Comparison of ENCODE assay signal across 15 cellular contexts in genomic region chr14:103676881-103677675, GRCh38.
"Had no signal": no experiment of that assay in that cellular context is flagged by ENCODE, and none has a peak within 500 bp of the region (broad histone marks: within the 10 kb centered on the region; RNA-seq: fewer than 3 reads in every experiment).

No MANE protein-coding gene starts in this region.

- ATAC-seq: foreskin keratinocyte, psoas muscle had no signal

- H3K27me3 Mint-ChIP-seq: activated CD4-positive, alpha-beta T cell treated with anti-CD3 and anti-CD28 coated beads, Interleukin-2, amount 10 ng/mL, durations not matched to agents 24 days and 14 days; naive B cell had no signal

- H3K27me3 ChIP-seq: foreskin keratinocyte, heart right ventricle, stomach had no signal

- H3K4me1 ChIP-seq: foreskin keratinocyte, psoas muscle had no signal

- H3K27ac Mint-ChIP-seq: activated CD4-positive, alpha-beta T cell treated with anti-CD3 and anti-CD28 coated beads, Interleukin-2, amount 10 ng/mL, durations not matched to agents 24 days and 14 days; activated T-helper 2 cell treated with anti-CD3 and anti-CD28 coated beads, Interferon-gamma antibody, Interleukin-2, Interleukin-4, amounts not matched to agents 10 μg/mL and 5 μg/mL and 100 μg/mL, durations not matched to agents 14 hours and 24 hours and 36 hours had no signal

- H3K4me3 ChIP-seq: heart right ventricle, psoas muscle, stomach, thoracic aorta had no signal

- H3K4me3 Mint-ChIP-seq: activated CD4-positive, alpha-beta T cell treated with anti-CD3 and anti-CD28 coated beads, Interleukin-2, amount 10 ng/mL, durations not matched to agents 24 days and 14 days; naive B cell had no signal

- H3K9me3 ChIP-seq: heart right ventricle, psoas muscle, SK-N-SH, stomach, thoracic aorta had no signal

- H3K9me3 Mint-ChIP-seq: activated CD4-positive, alpha-beta T cell treated with anti-CD3 and anti-CD28 coated beads, Interleukin-2, amount 10 ng/mL, durations not matched to agents 24 days and 14 days; activated T-helper 2 cell treated with anti-CD3 and anti-CD28 coated beads, Interferon-gamma antibody, Interleukin-2, Interleukin-4, amounts not matched to agents 10 μg/mL and 5 μg/mL and 100 μg/mL, durations not matched to agents 14 hours and 24 hours and 36 hours; naive B cell had no signal

- DNase-seq: activated CD4-positive, alpha-beta T cell treated with anti-CD3 and anti-CD28 coated beads, Interleukin-2, amount 10 ng/mL, durations not matched to agents 24 days and 14 days; activated naive CD4-positive, alpha-beta T cell treated with anti-CD3 and anti-CD28 coated beads, Interleukin-2, amount 50 U/mL, for 16 hours; amniotic stem cell; foreskin keratinocyte; heart right ventricle; islet precursor cell; naive B cell; psoas muscle; SK-N-SH; stimulated activated CD4-positive, alpha-beta T cell treated with anti-CD3 and anti-CD28 coated beads, Interleukin-15, amount 100 ng/mL, for 24 hours; stimulated activated CD4-positive, alpha-beta T cell treated with anti-CD3 and anti-CD28 coated beads, Interleukin-4, amount 100 ng/mL, for 24 hours; stomach; T-helper 1 cell had no signal
